Comparison of ENCODE assay signal across 10 cellular contexts in genomic region chr11:58958500-58958899, GRCh38. TPM values are rescaled to one million over a fixed set of nuclear protein-coding genes. Genes with fewer than 3 reads are reported as not detected.
DNase-seq lines count a peak whose midpoint lies in the region; ATAC-seq and TF ChIP-seq lines count a peak whose summit lies in the region.
"Had no signal": no experiment of that assay in that cellular context is flagged by ENCODE, and none has a peak within 500 bp of the region (broad histone marks: within the 10 kb centered on the region; RNA-seq: fewer than 3 reads in every experiment).

No MANE protein-coding gene starts in this region.

- intact Hi-C loops in colonic mucosa (cut with DNase I) (loop anchor here (2.0 kb wide), 1 partner anchor 100 kb away; no protein-coding TSS in a partner anchor), ascending aorta (cut with DNase I) (no loop called here)

- ATAC-seq in GM21528 (IDR thresholded peaks at IDR 0.05; ENCODE audit: low FRiP score, unreplicated experiment) = peak; percentile 55
- ATAC-seq in GM19467 (IDR thresholded peaks at IDR 0.05; ENCODE audit: unreplicated experiment) = no peak

- peaks cover 9% of the 10 kb centered on the region for H3K4me1 ChIP-seq in DOHH2 (ENCODE audit: control insufficient read depth, low read length)
- no peaks in the 10 kb centered on the region for H3K4me1 ChIP-seq in OCI-LY1 (ENCODE audit: insufficient read depth, low read length, severe bottlenecking)
- H3K4me1 ChIP-seq in colonic mucosa = no peaks in the 10 kb centered on the region
- no peaks in the 10 kb centered on the region for H3K4me1 ChIP-seq in parathyroid adenoma
- no peaks in the 10 kb centered on the region for H3K4me1 ChIP-seq in ascending aorta
- H3K4me1 ChIP-seq: upper lobe of left lung had no signal

- H3K4me3 ChIP-seq in DOHH2 (ENCODE audit: low read length) (no peak overlapping the region), OCI-LY1 (ENCODE audit: low read depth, low read length, poor library complexity, severe bottlenecking) (no peak overlapping the region), colonic mucosa (no peak overlapping the region), parathyroid adenoma (ENCODE audit: low read depth, low read length) (no peak overlapping the region), ascending aorta (no peak overlapping the region)
- H3K4me3 ChIP-seq: upper lobe of left lung had no signal

- peak; percentile 74 for DNase-seq in colonic mucosa
- no peak for DNase-seq in ureter (ENCODE audit: low spot score)
- no peak for DNase-seq in ascending aorta (ENCODE audit: low spot score in 2 of 2)

- H3K9me2 ChIP-seq in DOHH2 (replicated peaks; ENCODE audit: control insufficient read depth, low read length) = no peaks in the 10 kb centered on the region
- H3K9me2 ChIP-seq in OCI-LY1 (ENCODE audit: low read depth, low read length) = no peaks in the 10 kb centered on the region

- no peaks in the 10 kb centered on the region for H3K79me2 ChIP-seq in DOHH2 (ENCODE audit: control insufficient read depth, low read length)
- no peaks in the 10 kb centered on the region for H3K79me2 ChIP-seq in OCI-LY1 (ENCODE audit: insufficient read depth, low read length)
- no peaks in the 10 kb centered on the region for H3K79me2 ChIP-seq in parathyroid adenoma

- H3K27ac ChIP-seq in DOHH2 (ENCODE audit: low read depth, low read length) (no peak overlapping the region), OCI-LY1 (ENCODE audit: low read depth, low read length, poor library complexity, severe bottlenecking) (no peak overlapping the region), colonic mucosa (no peak overlapping the region), parathyroid adenoma (no peak overlapping the region), ascending aorta (no peak overlapping the region)
- H3K27ac ChIP-seq: upper lobe of left lung had no signal

- H4K20me1 ChIP-seq in DOHH2 (ENCODE audit: control insufficient read depth, insufficient read depth, low read depth, low read length) (no peaks in the 10 kb centered on the region), OCI-LY1 (ENCODE audit: insufficient read depth, low read length) (no peaks in the 10 kb centered on the region)

- H3K36me3 ChIP-seq in DOHH2 (ENCODE audit: control insufficient read depth, low read length) (no peaks in the 10 kb centered on the region), OCI-LY1 (ENCODE audit: insufficient read depth, low read length) (no peaks in the 10 kb centered on the region), colonic mucosa (no peaks in the 10 kb centered on the region), parathyroid adenoma (ENCODE audit: control insufficient read depth, insufficient read depth, low read length) (no peaks in the 10 kb centered on the region), ascending aorta (no peaks in the 10 kb centered on the region)
- H3K36me3 ChIP-seq: upper lobe of left lung had no signal

- H3F3A ChIP-seq in DOHH2 (ENCODE audit: control insufficient read depth, insufficient read depth) = no peaks in the 10 kb centered on the region
- no peaks in the 10 kb centered on the region for H3F3A ChIP-seq in OCI-LY1 (ENCODE audit: insufficient read depth, low read length)

- H3K4me2 ChIP-seq in DOHH2 (ENCODE audit: low read length) (no peak overlapping the region), OCI-LY1 (ENCODE audit: low read length) (no peak overlapping the region), parathyroid adenoma (ENCODE audit: low read length) (no peak overlapping the region)

- H3K9ac ChIP-seq in OCI-LY1 (ENCODE audit: low read length) (no peak overlapping the region), colonic mucosa (ENCODE audit: low read depth in 2 of 2, low read length in 2 of 2) (no peak overlapping the region), parathyroid adenoma (no peak overlapping the region)

- H3K9me3 ChIP-seq in DOHH2 (ENCODE audit: control insufficient read depth, insufficient read depth, low read length) = no peaks in the 10 kb centered on the region
- H3K9me3 ChIP-seq in OCI-LY1 (ENCODE audit: low read length) = no peaks in the 10 kb centered on the region
- H3K9me3 ChIP-seq in colonic mucosa = no peaks in the 10 kb centered on the region
- H3K9me3 ChIP-seq in parathyroid adenoma (ENCODE audit: control insufficient read depth, low read length) = no peaks in the 10 kb centered on the region
- no peaks in the 10 kb centered on the region for H3K9me3 ChIP-seq in ascending aorta
- H3K9me3 ChIP-seq: upper lobe of left lung had no signal

- H3K27me3 ChIP-seq in DOHH2 (ENCODE audit: control insufficient read depth, low read length) (no peaks in the 10 kb centered on the region), OCI-LY1 (ENCODE audit: insufficient read depth, low read length) (no peaks in the 10 kb centered on the region), colonic mucosa (no peaks in the 10 kb centered on the region), parathyroid adenoma (ENCODE audit: control insufficient read depth, insufficient read depth, low read length) (no peaks in the 10 kb centered on the region), ascending aorta (no peaks in the 10 kb centered on the region)
- H3K27me3 ChIP-seq: upper lobe of left lung had no signal

- TF ChIP-seq CTCF in DOHH2 (IDR thresholded peaks at IDR 0.05; ENCODE audit: low read depth, low read length, poor library complexity, severe bottlenecking) (peak; percentile 61), OCI-LY1 (IDR thresholded peaks at IDR 0.05; ENCODE audit: low read length) (peak; percentile 72), colonic mucosa (IDR thresholded peaks at IDR 0.05) (peak; percentile 42), parathyroid adenoma (IDR thresholded peaks at IDR 0.05) (peak; percentile 29), ascending aorta (IDR thresholded peaks at IDR 0.05) (peak in 1 of 3 experiments; percentile 25)

- H2AFZ ChIP-seq in OCI-LY1 (ENCODE audit: low read length) (no peak overlapping the region), parathyroid adenoma (no peak overlapping the region)

RNA-seq across cellular contexts. Expression of gene GLYATL1, which starts 19.2 kb away (rescaled TPM):
- 1 to 10 TPM in 1 of 2 donors, under 1 TPM in 1; 0.72 to 1.6 TPM for total RNA-seq in colonic mucosa
- total RNA-seq in ureter = 2.4 TPM
- total RNA-seq in ascending aorta = 8.6 TPM
- total RNA-seq: fibroblast of villous mesenchyme had no signal
